Comparison of ENCODE assay signal across 1 cellular context in the genomic region with DNA sequence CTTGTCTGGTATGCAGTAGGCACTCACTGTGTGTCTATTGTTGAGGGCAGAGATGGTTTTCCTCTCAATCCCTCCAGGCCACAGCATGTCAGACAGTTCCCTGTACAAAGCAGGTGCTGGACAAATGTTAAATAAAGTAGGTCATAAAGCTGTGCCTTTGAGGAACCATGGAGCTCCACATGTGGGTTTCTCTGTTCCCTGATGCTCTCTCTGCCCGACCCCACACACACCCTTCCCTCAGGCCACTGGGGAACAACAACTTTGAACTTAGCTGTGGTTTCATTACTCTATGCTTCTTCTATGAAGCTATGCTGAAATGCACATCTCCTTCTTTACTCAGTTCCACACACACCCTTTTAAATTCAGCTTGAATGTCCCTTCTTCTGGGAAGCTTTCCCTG.
TF ChIP-seq lines count a peak whose summit lies in the region.

No MANE protein-coding gene starts in this region.

TF ChIP-seq in IMR-90, 13 proteins besides CTCF, POLR2A, EP300 and RAD21:
- TF ChIP-seq BHLHE40 (IDR thresholded peaks at IDR 0.05; ENCODE audit: low read depth, low read length): no peak
- no peak for TF ChIP-seq MXI1 (IDR thresholded peaks at IDR 0.05; ENCODE audit: borderline replicate concordance, low read depth, low read length)
- TF ChIP-seq RFX5 (IDR thresholded peaks at IDR 0.05; ENCODE audit: low read depth, low read length): no peak
- TF ChIP-seq MAZ (IDR thresholded peaks at IDR 0.05; ENCODE audit: borderline replicate concordance, low read depth, low read length): no peak
- TF ChIP-seq MAFK (IDR thresholded peaks at IDR 0.05; ENCODE audit: low read depth, low read length): no peak
- TF ChIP-seq SMC3 (IDR thresholded peaks at IDR 0.05; ENCODE audit: low read depth, low read length): no peak
- no peak for TF ChIP-seq NFE2L2 (IDR thresholded peaks at IDR 0.05; ENCODE audit: low read depth, low read length)
- TF ChIP-seq FOS (IDR thresholded peaks at IDR 0.05; ENCODE audit: low read depth, low read length): no peak
- TF ChIP-seq CEBPB (IDR thresholded peaks at IDR 0.05; ENCODE audit: low read depth, low read length): no peak
- no peak for TF ChIP-seq RCOR1 (IDR thresholded peaks at IDR 0.05; ENCODE audit: insufficient replicate concordance, low read length)
- TF ChIP-seq, protein P1, sequence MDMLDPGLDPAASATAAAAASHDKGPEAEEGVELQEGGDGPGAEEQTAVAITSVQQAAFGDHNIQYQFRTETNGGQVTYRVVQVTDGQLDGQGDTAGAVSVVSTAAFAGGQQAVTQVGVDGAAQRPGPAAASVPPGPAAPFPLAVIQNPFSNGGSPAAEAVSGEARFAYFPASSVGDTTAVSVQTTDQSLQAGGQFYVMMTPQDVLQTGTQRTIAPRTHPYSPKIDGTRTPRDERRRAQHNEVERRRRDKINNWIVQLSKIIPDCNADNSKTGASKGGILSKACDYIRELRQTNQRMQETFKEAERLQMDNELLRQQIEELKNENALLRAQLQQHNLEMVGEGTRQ (IDR thresholded peaks at IDR 0.05; ENCODE audit: low read depth, low read length): no peak
- TF ChIP-seq, protein P2, sequence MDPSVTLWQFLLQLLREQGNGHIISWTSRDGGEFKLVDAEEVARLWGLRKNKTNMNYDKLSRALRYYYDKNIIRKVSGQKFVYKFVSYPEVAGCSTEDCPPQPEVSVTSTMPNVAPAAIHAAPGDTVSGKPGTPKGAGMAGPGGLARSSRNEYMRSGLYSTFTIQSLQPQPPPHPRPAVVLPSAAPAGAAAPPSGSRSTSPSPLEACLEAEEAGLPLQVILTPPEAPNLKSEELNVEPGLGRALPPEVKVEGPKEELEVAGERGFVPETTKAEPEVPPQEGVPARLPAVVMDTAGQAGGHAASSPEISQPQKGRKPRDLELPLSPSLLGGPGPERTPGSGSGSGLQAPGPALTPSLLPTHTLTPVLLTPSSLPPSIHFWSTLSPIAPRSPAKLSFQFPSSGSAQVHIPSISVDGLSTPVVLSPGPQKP (IDR thresholded peaks at IDR 0.05; ENCODE audit: borderline replicate concordance, low read depth, low read length): no peak
- no peak for TF ChIP-seq CHD1 (IDR thresholded peaks at IDR 0.05; ENCODE audit: low read depth, low read length)
TF ChIP-seq in IMR-90: peak in this region for 0.
